14 cellular contexts compared by ENCODE assay signal in genomic region chr4:152357206-152357605, GRCh38.
DNase-seq lines count a peak whose midpoint lies in the region; ATAC-seq and TF ChIP-seq lines count a peak whose summit lies in the region.
"Had no signal": no experiment of that assay in that cellular context is flagged by ENCODE, and none has a peak within 500 bp of the region (broad histone marks: within the 10 kb centered on the region; RNA-seq: fewer than 3 reads in every experiment).

No MANE protein-coding gene starts in this region.

- WGBS in mammary epithelial cell (ENCODE audit: low coverage, missing lambda C conversion rate), result 70% methylated on average over 6 of the region's 6 CpGs
- 68 to 75% methylated on average over 6 of the region's 6 CpGs for WGBS in lung, 2 donors
- WGBS in H9 (ENCODE audit: extremely low coverage, insufficient read length, low lambda C conversion rate), result no CpG with 5 or more reads among the region's 6 CpGs

- intact Hi-C loops in mammary epithelial cell (cut with micrococcal nuclease), result loop anchor here (10.0 kb wide), 1 partner anchor 412 kb away; no protein-coding TSS in a partner anchor

- TF ChIP-seq CTCF in mammary epithelial cell (conservative IDR thresholded peaks at IDR 0.05 in 1 of 2, IDR thresholded peaks at IDR 0.05 in 1 of 2; ENCODE audit: extremely low read depth in 1 of 2, insufficient read depth in 1 of 2, low read depth in 1 of 2, low read length in 2 of 2) (no peak), lung (IDR thresholded peaks at IDR 0.05; ENCODE audit: control extremely low read depth, extremely low read depth) (no peak), H9 (conservative IDR thresholded peaks at IDR 0.05) (no peak)

- H3K79me2 ChIP-seq in mammary epithelial cell (ENCODE audit: insufficient read depth, low read length) (peaks cover 25% of the 10 kb centered on the region), H9 (ENCODE audit: insufficient read depth, low read length) (no peaks in the 10 kb centered on the region)

- peaks cover 24% of the 10 kb centered on the region for H3K4me1 ChIP-seq in mammary epithelial cell (ENCODE audit: insufficient read depth, low read length)
- no peaks in the 10 kb centered on the region for H3K4me1 ChIP-seq in lung (ENCODE audit: control insufficient read depth in 2 of 2, insufficient read depth in 2 of 2, low read length in 2 of 2)
- no peaks in the 10 kb centered on the region for H3K4me1 ChIP-seq in H9 (ENCODE audit: insufficient read depth, low read length)

- no peak overlapping the region for H3K9ac ChIP-seq in mammary epithelial cell (ENCODE audit: insufficient read depth, low read length)
- no peak overlapping the region for H3K9ac ChIP-seq in H9 (ENCODE audit: extremely low read depth, insufficient read length, low read length)

- CTCF ChIA-PET in mammary epithelial cell (lab: Charles Lee; ENCODE audit: low non-redundant PET), result no interaction called here

- H3K27ac ChIP-seq in mammary epithelial cell (ENCODE audit: insufficient read depth, low read depth, low read length) (peak overlapping the region; percentile 16), lung (ENCODE audit: low read depth in 1 of 2, low read length in 1 of 2) (no peak overlapping the region), H9 (ENCODE audit: insufficient read length, low read depth, low read length) (no peak overlapping the region)
- H3K27ac ChIP-seq: thoracic aorta, WERI-Rb-1 had no signal

- H2BK120ac ChIP-seq in H9 (ENCODE audit: low read depth, low read length, poor library complexity, severe bottlenecking), result no peak overlapping the region

- dilution Hi-C loops in mammary epithelial cell (cut with HindIII; ENCODE audit: low sequenced_read_pairs), result no loop called here

- H3K4me2 ChIP-seq in mammary epithelial cell (ENCODE audit: insufficient read depth, low read depth, low read length) (peak overlapping the region; percentile 62), H9 (ENCODE audit: insufficient read depth, insufficient read length, low read length) (no peak overlapping the region)

- H3K23me2 ChIP-seq in H9 (ENCODE audit: insufficient read length, low read depth, low read length, poor library complexity, severe bottlenecking), result no peaks in the 10 kb centered on the region

- no peak overlapping the region for H2AFZ ChIP-seq in mammary epithelial cell (ENCODE audit: low read depth, low read length)
- H2AFZ ChIP-seq in H9 (ENCODE audit: low read length), result no peak overlapping the region

- no peak overlapping the region for H3T11ph ChIP-seq in H9 (ENCODE audit: low read length)

- no peak overlapping the region for H2BK20ac ChIP-seq in H9 (ENCODE audit: low read depth, low read length, poor library complexity, severe bottlenecking)

- no peak overlapping the region for H2BK12ac ChIP-seq in H9 (ENCODE audit: insufficient read length, low read depth, low read length)

- no peak overlapping the region for H3K27ac Mint-ChIP-seq in H9
- H3K27ac Mint-ChIP-seq: activated naive CD8-positive, alpha-beta T cell; CD4-positive, CD25-positive, alpha-beta regulatory T cell; natural killer cell had no signal

- no peak overlapping the region for H3K4me3 Mint-ChIP-seq in H9
- H3K4me3 Mint-ChIP-seq: activated naive CD8-positive, alpha-beta T cell; CD4-positive, CD25-positive, alpha-beta regulatory T cell; natural killer cell had no signal

- H3K9me3 Mint-ChIP-seq in H9, result no peaks in the 10 kb centered on the region
- H3K9me3 Mint-ChIP-seq: CD4-positive, CD25-positive, alpha-beta regulatory T cell; natural killer cell had no signal

- no peak overlapping the region for H2BK5ac ChIP-seq in H9 (ENCODE audit: insufficient read length, low read length)

- H3K9me3 ChIP-seq in mammary epithelial cell (replicated peaks; ENCODE audit: insufficient read depth, low read length) (no peaks in the 10 kb centered on the region), lung (ENCODE audit: control insufficient read depth in 2 of 2, insufficient read depth in 1 of 2, low read length in 1 of 2) (no peaks in the 10 kb centered on the region), H9 (ENCODE audit: control insufficient read depth, low read depth, low read length) (no peaks in the 10 kb centered on the region)
- H3K9me3 ChIP-seq: thoracic aorta had no signal

- H4K91ac ChIP-seq in H9 (ENCODE audit: insufficient read length, low read depth, low read length), result no peak overlapping the region

- H4K8ac ChIP-seq in H9 (replicated peaks; ENCODE audit: insufficient read length, low read depth, low read length), result no peak overlapping the region

- no peaks in the 10 kb centered on the region for H3K27me3 Mint-ChIP-seq in H9 (ENCODE audit: low read depth)
- H3K27me3 Mint-ChIP-seq: activated naive CD8-positive, alpha-beta T cell; CD4-positive, CD25-positive, alpha-beta regulatory T cell had no signal

- no peak overlapping the region for H2AK5ac ChIP-seq in H9 (ENCODE audit: insufficient read length, low read length)

- peaks cover 9 to 11% of the 10 kb centered on the region in 2 experiments for H3K4me1 Mint-ChIP-seq in H9

- H2BK15ac ChIP-seq in H9 (ENCODE audit: low read depth, low read length), result no peak overlapping the region

- H3K36me3 Mint-ChIP-seq in H9 (ENCODE audit: insufficient read depth in 1 of 3, low read depth in 3 of 3), result no peaks in the 10 kb centered on the region
- H3K36me3 Mint-ChIP-seq: activated naive CD8-positive, alpha-beta T cell; natural killer cell had no signal

- no peak overlapping the region for H3K23ac ChIP-seq in H9 (ENCODE audit: insufficient read length, low read depth, low read length)

- H3K4me3 ChIP-seq in mammary epithelial cell (replicated peaks in 1 of 3; ENCODE audit: insufficient read depth in 1 of 3, low read depth in 2 of 3, low read length in 3 of 3) (no peak overlapping the region), lung (no peak overlapping the region)
- H3K4me3 ChIP-seq: thoracic aorta had no signal

- ATAC-seq in lung (ENCODE audit: insufficient read depth, low FRiP score) (no peak), GM21515 (IDR thresholded peaks at IDR 0.05; ENCODE audit: unreplicated experiment) (no peak)
- ATAC-seq: natural killer cell had no signal

- no peak overlapping the region for H3K18ac ChIP-seq in H9 (ENCODE audit: insufficient read length, low read depth, low read length)

- H3K27me3 ChIP-seq in mammary epithelial cell (ENCODE audit: insufficient read depth, low read length) (no peaks in the 10 kb centered on the region), lung (ENCODE audit: control insufficient read depth, insufficient read depth) (no peaks in the 10 kb centered on the region), H9 (ENCODE audit: insufficient read depth, low read length) (no peaks in the 10 kb centered on the region)

- peak; percentile 12 for DNase-seq in CD1c-positive myeloid dendritic cell (ENCODE audit: extremely low spot score)
- peak; percentile 57 for DNase-seq in HT1080 (ENCODE audit: low read depth)
- peak; percentile 41 for DNase-seq in mammary epithelial cell
- DNase-seq in lung (ENCODE audit: low spot score), result peak; percentile 33
- DNase-seq in H9, result no peak
- no peak for DNase-seq in dermis blood vessel endothelial cell
- DNase-seq: CD4-positive, CD25-positive, alpha-beta regulatory T cell; central memory CD4-positive, alpha-beta T cell; natural killer cell; NCI-H1105; WERI-Rb-1 had no signal

- no peak overlapping the region for H3K14ac ChIP-seq in H9 (ENCODE audit: insufficient read depth, low read length)

- in situ Hi-C loops in mammary epithelial cell (cut with MboI; ENCODE audit: low sequenced_read_pairs in 2 of 2), result no loop called here

- H3K4ac ChIP-seq in H9 (ENCODE audit: low read depth, low read length), result no peak overlapping the region

- H3K79me1 ChIP-seq in H9 (ENCODE audit: insufficient read depth, low read depth, low read length, poor library complexity, severe bottlenecking), result no peaks in the 10 kb centered on the region

- no peaks in the 10 kb centered on the region for H4K20me1 ChIP-seq in mammary epithelial cell (ENCODE audit: insufficient read depth, low read length)
- no peaks in the 10 kb centered on the region for H4K20me1 ChIP-seq in H9 (ENCODE audit: control insufficient read depth, insufficient read depth, insufficient read length)

- H3K56ac ChIP-seq in H9 (ENCODE audit: insufficient read length, low read depth, low read length), result no peak overlapping the region

- H3K36me3 ChIP-seq in mammary epithelial cell (ENCODE audit: insufficient read depth, low read length), result no peaks in the 10 kb centered on the region
- no peaks in the 10 kb centered on the region for H3K36me3 ChIP-seq in lung (ENCODE audit: control insufficient read depth in 2 of 2, insufficient read depth in 2 of 2, low read length in 2 of 2)
- H3K36me3 ChIP-seq: thoracic aorta, WERI-Rb-1 had no signal

- H4K5ac ChIP-seq in H9 (ENCODE audit: insufficient read length, low read depth, low read length), result no peak overlapping the region

- no TSS peak for BruUV-seq in mammary epithelial cell (replicated peaks; lab: Mats Ljungman, UMichigan)

Comparison
In these comparisons a context has a peak if more than half of its experiments do, and no peak if none do; other contexts are left out.
1. DNase-seq: peak in CD1c-positive myeloid dendritic cell (single experiment), HT1080 (single experiment), mammary epithelial cell (single experiment) and lung (single experiment); none in H9 (single experiment) and dermis blood vessel endothelial cell (single experiment).